Comparison of ENCODE assay signal across 1 cellular context in genomic region chr2:105800953-105801635, GRCh38.
TF ChIP-seq lines count a peak whose summit lies in the region.

No MANE protein-coding gene starts in this region.

TF ChIP-seq in HepG2, 621 proteins besides CTCF, POLR2A, EP300 and RAD21 (continued from another document and continues in another):
- TF ChIP-seq SRF (IDR thresholded peaks at IDR 0.05; ENCODE audit: low read depth, low read length) (no peak), TFDP1 (CRISPR knock-in tag; IDR thresholded peaks at IDR 0.05; ENCODE audit: borderline replicate concordance) (peak; percentile 60; the same call in 1 of the 2 replicates), TAF15 (IDR thresholded peaks at IDR 0.05; ENCODE audit: low read depth, low read length, poor library complexity, severe bottlenecking) (no peak), TBL1XR1 (IDR thresholded peaks at IDR 0.05; ENCODE audit: borderline replicate concordance, low read length, partially characterized antibody) (no peak), ZNF563 (CRISPR knock-in tag; IDR thresholded peaks at IDR 0.05) (no peak), AHR (CRISPR knock-in tag; IDR thresholded peaks at IDR 0.05) (no peak), SOX6 (IDR thresholded peaks at IDR 0.05) (no peak), SOX6 (CRISPR knock-in tag; IDR thresholded peaks at IDR 0.05) (peak; percentile 96), ZNF788 (CRISPR knock-in tag; IDR thresholded peaks at IDR 0.05; ENCODE audit: borderline replicate concordance) (0 out of 2 replicates have a peak, but pooled peaks have one; percentile 19), ZNF792 (CRISPR knock-in tag; IDR thresholded peaks at IDR 0.05) (no peak), ZNF780A (CRISPR knock-in tag; IDR thresholded peaks at IDR 0.05) (no peak), BCLAF1 (IDR thresholded peaks at IDR 0.05) (no peak), SRSF9 (IDR thresholded peaks at IDR 0.05; ENCODE audit: borderline replicate concordance, insufficient read depth, low read depth, low read length, poor library complexity, severe bottlenecking) (no peak), ZNF253 (CRISPR knock-in tag; IDR thresholded peaks at IDR 0.05; ENCODE audit: borderline replicate concordance) (no peak), AKAP8 (CRISPR knock-in tag; IDR thresholded peaks at IDR 0.05) (no peak), TBP (CRISPR knock-in tag; IDR thresholded peaks at IDR 0.05) (no peak), FOXC1 (CRISPR knock-in tag; IDR thresholded peaks at IDR 0.05; ENCODE audit: borderline replicate concordance) (no peak; the same call in 1 of the 2 replicates), TRAFD1 (CRISPR knock-in tag; IDR thresholded peaks at IDR 0.05; ENCODE audit: borderline replicate concordance) (no peak), RFX3 (CRISPR knock-in tag; IDR thresholded peaks at IDR 0.05) (no peak), ZNF280B (CRISPR knock-in tag; IDR thresholded peaks at IDR 0.05; ENCODE audit: borderline replicate concordance) (0 out of 2 replicates have a peak, but pooled peaks have one; percentile 30), ZNF770 (CRISPR knock-in tag; IDR thresholded peaks at IDR 0.05) (no peak), MLLT10 (CRISPR knock-in tag; IDR thresholded peaks at IDR 0.05) (no peak), ZNF317 (CRISPR knock-in tag; IDR thresholded peaks at IDR 0.05) (no peak), TP53 (CRISPR knock-in tag; conservative IDR thresholded peaks at IDR 0.05) (no peak), THAP7 (CRISPR knock-in tag; IDR thresholded peaks at IDR 0.05) (no peak), ZNF20 (CRISPR knock-in tag; IDR thresholded peaks at IDR 0.05) (no peak), ZNF335 (CRISPR knock-in tag; IDR thresholded peaks at IDR 0.05) (no peak), ETS1 (CRISPR knock-in tag; IDR thresholded peaks at IDR 0.05) (no peak), E2F5 (CRISPR knock-in tag; conservative IDR thresholded peaks at IDR 0.05) (no peak), LBX2 (CRISPR knock-in tag; IDR thresholded peaks at IDR 0.05; ENCODE audit: borderline replicate concordance) (no peak), PAXIP1 (CRISPR knock-in tag; conservative IDR thresholded peaks at IDR 0.05) (peak; percentile 42; the same call in 1 of the 2 replicates), ZNF782 (CRISPR knock-in tag; IDR thresholded peaks at IDR 0.05; ENCODE audit: borderline replicate concordance) (no peak; the same call in 1 of the 2 replicates), ZNF790 (CRISPR knock-in tag; IDR thresholded peaks at IDR 0.05; ENCODE audit: borderline replicate concordance) (no peak), SALL2 (CRISPR knock-in tag; IDR thresholded peaks at IDR 0.05) (no peak), SMYD3 (CRISPR knock-in tag; IDR thresholded peaks at IDR 0.05) (no peak), GFI1 (CRISPR knock-in tag; IDR thresholded peaks at IDR 0.05; ENCODE audit: borderline replicate concordance) (peak; percentile 57), ZNF709 (CRISPR knock-in tag; IDR thresholded peaks at IDR 0.05) (no peak), ZNF839 (CRISPR knock-in tag; IDR thresholded peaks at IDR 0.05; ENCODE audit: borderline replicate concordance) (no peak), MLX (CRISPR knock-in tag; IDR thresholded peaks at IDR 0.05) (peak; percentile 67; the same call in 1 of the 2 replicates), HDAC6 (IDR thresholded peaks at IDR 0.05; ENCODE audit: low read depth, low read length) (no peak), RAD51 (IDR thresholded peaks at IDR 0.05; ENCODE audit: borderline replicate concordance) (no peak), ZNF234 (CRISPR knock-in tag; conservative IDR thresholded peaks at IDR 0.05) (no peak), FOSL2 (CRISPR knock-in tag; IDR thresholded peaks at IDR 0.05) (no peak; the same call in 1 of the 2 replicates), ATF7-NPFF (CRISPR knock-in tag; IDR thresholded peaks at IDR 0.05; ENCODE audit: low read depth) (no peak), YEATS4 (CRISPR knock-in tag; IDR thresholded peaks at IDR 0.05; ENCODE audit: borderline replicate concordance) (no peak), ZNF484 (CRISPR knock-in tag; IDR thresholded peaks at IDR 0.05; ENCODE audit: borderline replicate concordance, low read depth) (no peak), HES4 (CRISPR knock-in tag; IDR thresholded peaks at IDR 0.05; ENCODE audit: borderline replicate concordance) (no peak), RARG (CRISPR knock-in tag; IDR thresholded peaks at IDR 0.05; ENCODE audit: low read depth) (no peak), ZSCAN21 (CRISPR knock-in tag; IDR thresholded peaks at IDR 0.05; ENCODE audit: borderline replicate concordance) (no peak), ZNF30 (CRISPR knock-in tag; IDR thresholded peaks at IDR 0.05) (no peak), XBP1 (CRISPR knock-in tag; IDR thresholded peaks at IDR 0.05) (no peak), ZMAT3 (CRISPR knock-in tag; conservative IDR thresholded peaks at IDR 0.05) (no peak), GATAD1 (CRISPR knock-in tag; IDR thresholded peaks at IDR 0.05) (peak; percentile 14; the same call in 1 of the 2 replicates), RBFOX2 (IDR thresholded peaks at IDR 0.05; ENCODE audit: low read depth, low read length) (no peak)
